In genomic region chr9:89732295-89732951, GRCh38 we compare ENCODE assay signal across 14 cellular contexts.
DNase-seq lines count a peak whose midpoint lies in the region; ATAC-seq and TF ChIP-seq lines count a peak whose summit lies in the region.
"Had no signal": no experiment of that assay in that cellular context is flagged by ENCODE, and none has a peak within 500 bp of the region (broad histone marks: within the 10 kb centered on the region; RNA-seq: fewer than 3 reads in every experiment).

No MANE protein-coding gene starts in this region.

- H3K27ac ChIP-seq in mammary epithelial cell (ENCODE audit: insufficient read depth, low read depth, low read length) (no peak overlapping the region), body of pancreas (peak overlapping the region; percentile 32 to 69 (median 57)), upper lobe of right lung (peak overlapping the region; percentile 17)
- H3K27ac ChIP-seq: epithelial cell of prostate, KMS-11, neural progenitor cell had no signal

- no peak overlapping the region for H3K27ac Mint-ChIP-seq in MCF 10A (ENCODE audit: low read depth, unreplicated experiment)
- H3K27ac Mint-ChIP-seq: neural progenitor cell had no signal

- H2AFZ ChIP-seq in mammary epithelial cell (ENCODE audit: low read depth, low read length): no peak overlapping the region
- H2AFZ ChIP-seq: neural progenitor cell had no signal

- H3K4me2 ChIP-seq in mammary epithelial cell (ENCODE audit: insufficient read depth, low read depth, low read length): no peak overlapping the region
- H3K4me2 ChIP-seq: KMS-11, neural progenitor cell had no signal

- in situ Hi-C loops in mammary epithelial cell (cut with MboI; ENCODE audit: low sequenced_read_pairs in 2 of 2): no loop called here

- POLR2A ChIA-PET in MCF 10A (lab: Yijun Ruan, JAX): interaction anchor here (0.6 to 1.4 kb wide), 6 partner anchors 12 to 1656 kb away, joined by 3 to 5 read pairs (median 3); partner anchors contain the start of gene GADD45G

- DNase-seq in MCF 10A (ENCODE audit: unreplicated experiment) (peak; percentile 33), mammary epithelial cell (no peak), body of pancreas (peak in 3 of 4 donors; percentile 31 to 40 (median 35)), kidney tubule cell (ENCODE audit: low spot score) (peak; percentile 14), upper lobe of right lung (no peak), AG08395 (ENCODE audit: low spot score) (no peak), NCI-H1930 (lab: John Stamatoyannopoulos, UW) (no peak)
- no peak for DNase-seq in activated naive CD4-positive, alpha-beta T cell (lab: John Stamatoyannopoulos, UW)
- DNase-seq: activated naive CD4-positive, alpha-beta T cell treated with anti-CD3 and anti-CD28 coated beads, Interleukin-2, amount 50 U/mL, for 16 hours; H7 had no signal

- no peak for TF ChIP-seq CTCF in MCF 10A (IDR thresholded peaks at IDR 0.05; ENCODE audit: unreplicated experiment)
- no peak for TF ChIP-seq CTCF in mammary epithelial cell (conservative IDR thresholded peaks at IDR 0.05 in 1 of 2, IDR thresholded peaks at IDR 0.05 in 1 of 2; ENCODE audit: extremely low read depth in 1 of 2, insufficient read depth in 1 of 2, low read depth in 1 of 2, low read length in 2 of 2)
- TF ChIP-seq CTCF in body of pancreas (IDR thresholded peaks at IDR 0.05): no peak
- no peak for TF ChIP-seq CTCF in upper lobe of right lung (IDR thresholded peaks at IDR 0.05)

- H3K79me2 ChIP-seq in mammary epithelial cell (ENCODE audit: insufficient read depth, low read length): no peaks in the 10 kb centered on the region

- CTCF ChIA-PET in MCF 10A (lab: Yijun Ruan, JAX): interaction anchor here (0.9 kb wide), 1 partner anchor 29 kb away, joined by 3 read pairs; no protein-coding TSS in a partner anchor
- CTCF ChIA-PET in mammary epithelial cell (lab: Charles Lee; ENCODE audit: low non-redundant PET): no interaction called here

- H3K9me3 ChIP-seq in mammary epithelial cell (replicated peaks; ENCODE audit: insufficient read depth, low read length): no peaks in the 10 kb centered on the region
- H3K9me3 ChIP-seq in body of pancreas: peaks cover 0 to 3% (median 0%) of the 10 kb centered on the region in 3 donors
- H3K9me3 ChIP-seq in upper lobe of right lung: no peaks in the 10 kb centered on the region

- dilution Hi-C loops in mammary epithelial cell (cut with HindIII; ENCODE audit: low sequenced_read_pairs): no loop called here

- no peaks in the 10 kb centered on the region for H3K4me1 Mint-ChIP-seq in MCF 10A (ENCODE audit: insufficient read depth, unreplicated experiment)
- H3K4me1 Mint-ChIP-seq: central memory CD8-positive, alpha-beta T cell had no signal

- H3K27me3 ChIP-seq in mammary epithelial cell (ENCODE audit: insufficient read depth, low read length): peaks cover 3% of the 10 kb centered on the region
- H3K27me3 ChIP-seq in body of pancreas: no peaks in the 10 kb centered on the region
- no peaks in the 10 kb centered on the region for H3K27me3 ChIP-seq in upper lobe of right lung
- H3K27me3 ChIP-seq: neural progenitor cell had no signal

- H3K4me3 ChIP-seq in mammary epithelial cell (replicated peaks in 1 of 3; ENCODE audit: insufficient read depth in 1 of 3, low read depth in 2 of 3, low read length in 3 of 3) (no peak overlapping the region), body of pancreas (no peak overlapping the region), upper lobe of right lung (no peak overlapping the region)
- H3K4me3 ChIP-seq: neural progenitor cell had no signal

- peak; percentile 33 for ATAC-seq in body of pancreas
- no peak for ATAC-seq in upper lobe of right lung

- no peaks in the 10 kb centered on the region for H3K27me3 Mint-ChIP-seq in MCF 10A (ENCODE audit: insufficient read depth, unreplicated experiment)

- H4K20me1 ChIP-seq in mammary epithelial cell (ENCODE audit: insufficient read depth, low read length): no peaks in the 10 kb centered on the region

- H3K9me3 Mint-ChIP-seq in MCF 10A (ENCODE audit: unreplicated experiment): no peaks in the 10 kb centered on the region
- H3K9me3 Mint-ChIP-seq: central memory CD8-positive, alpha-beta T cell; neural progenitor cell had no signal

- 25% methylated on average over 5 of the region's 5 CpGs for WGBS in mammary epithelial cell (ENCODE audit: low coverage, missing lambda C conversion rate)
- 12 to 21% methylated on average over 5 of the region's 5 CpGs for WGBS in body of pancreas, 2 donors

- no peak overlapping the region for H3K9ac ChIP-seq in mammary epithelial cell (ENCODE audit: insufficient read depth, low read length)
- H3K9ac ChIP-seq: KMS-11, neural progenitor cell had no signal

- H3K4me3 Mint-ChIP-seq in MCF 10A (ENCODE audit: unreplicated experiment): no peak overlapping the region
- H3K4me3 Mint-ChIP-seq: central memory CD8-positive, alpha-beta T cell; neural progenitor cell had no signal

- no peak for TF ChIP-seq POLR2A in body of pancreas (IDR thresholded peaks at IDR 0.05)

- BruUV-seq in MCF 10A (replicated peaks; lab: Mats Ljungman, UMichigan) (no TSS peak), mammary epithelial cell (replicated peaks; lab: Mats Ljungman, UMichigan) (no TSS peak)

- no peaks in the 10 kb centered on the region for H3K4me1 ChIP-seq in mammary epithelial cell (ENCODE audit: insufficient read depth, low read length)
- peaks cover 39% of the 10 kb centered on the region for H3K4me1 ChIP-seq in body of pancreas
- H3K4me1 ChIP-seq in upper lobe of right lung: peaks cover 19% of the 10 kb centered on the region
- H3K4me1 ChIP-seq: neural progenitor cell had no signal

- H3K36me3 ChIP-seq in mammary epithelial cell (ENCODE audit: insufficient read depth, low read length) (no peaks in the 10 kb centered on the region), body of pancreas (replicated peaks in 1 of 2; ENCODE audit: insufficient read depth in 1 of 2, low read depth in 2 of 2) (no peaks in the 10 kb centered on the region), upper lobe of right lung (no peaks in the 10 kb centered on the region)
- H3K36me3 ChIP-seq: neural progenitor cell had no signal

- no peaks in the 10 kb centered on the region for H3K36me3 Mint-ChIP-seq in MCF 10A (ENCODE audit: insufficient read depth, unreplicated experiment)
- H3K36me3 Mint-ChIP-seq: neural progenitor cell had no signal

- intact Hi-C loops in MCF 10A (cut with micrococcal nuclease): no loop called here
- intact Hi-C loops in mammary epithelial cell (cut with micrococcal nuclease): no loop called here
- intact Hi-C loops in body of pancreas (cut with DNase I): no loop called here
- intact Hi-C loops in upper lobe of right lung (cut with DNase I): no loop called here

Comparison
In these comparisons a context has a peak if more than half of its experiments do, and no peak if none do; other contexts are left out.
1. DNase-seq: peak in MCF 10A (single experiment), body of pancreas (3 of 4) and kidney tubule cell (single experiment); none in mammary epithelial cell (single experiment), upper lobe of right lung (single experiment), AG08395 (single experiment), activated naive CD4-positive, alpha-beta T cell (0 of 4) and NCI-H1930 (0 of 2).